In the genomic region with DNA sequence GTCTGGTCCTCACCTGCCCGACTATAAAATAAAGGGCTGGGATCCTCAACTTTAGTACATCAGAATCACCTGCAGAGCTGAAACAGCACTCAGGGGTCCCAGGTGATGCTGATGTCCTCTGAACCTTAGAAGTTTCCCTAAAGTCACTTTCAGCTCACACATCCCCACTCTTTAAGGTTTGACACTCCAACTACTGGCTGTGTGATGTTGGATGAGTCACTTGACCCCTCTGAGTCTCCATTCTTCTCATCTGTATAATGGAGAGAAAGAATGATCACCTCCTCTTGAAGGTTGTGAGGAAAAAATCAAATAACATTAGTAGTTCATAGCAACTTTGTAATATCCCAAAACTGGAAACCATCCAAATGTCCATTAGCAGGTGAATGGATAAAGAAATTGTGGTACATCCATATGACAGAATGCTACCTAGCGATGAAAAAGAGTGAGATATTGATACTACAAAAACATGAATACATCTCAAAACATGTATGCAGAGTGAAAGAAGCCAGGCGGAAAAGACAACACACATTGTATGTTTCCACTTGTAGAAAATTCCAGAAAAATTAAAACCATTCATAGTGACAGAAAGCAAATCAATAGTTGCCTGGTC, we compare ENCODE assay signal across 23 cellular contexts. TPM values are rescaled to one million over a fixed set of nuclear protein-coding genes. Genes with fewer than 3 reads are reported as not detected.
"Had no signal": no experiment of that assay in that cellular context is flagged by ENCODE, and none has a peak within 500 bp of the region (broad histone marks: within the 10 kb centered on the region; RNA-seq: fewer than 3 reads in every experiment).

No MANE protein-coding gene starts in this region.

- H3K27ac ChIP-seq: body of pancreas, left ventricle myocardium inferior, right lobe of liver, thoracic aorta, upper lobe of left lung had no signal

- DNase-seq: activated CD4-positive, alpha-beta memory T cell treated with anti-CD3 and anti-CD28 coated beads for 36 hours; activated CD4-positive, alpha-beta T cell treated with anti-CD3 and anti-CD28 coated beads for 48 hours; activated CD4-positive, CD25-positive, alpha-beta regulatory T cell; activated gamma-delta T cell; activated naive CD4-positive, alpha-beta T cell treated with anti-CD3 and anti-CD28 coated beads, Interleukin-2, amount 50 U/mL, for 16 hours; activated naive CD8-positive, alpha-beta T cell treated with anti-CD3 and anti-CD28 coated beads, Interleukin-2, amount 50 U/mL, for 24 hours; anterior cingulate cortex; body of pancreas; dermis blood vessel endothelial cell; effector CD8-positive, alpha-beta T cell; foreskin melanocyte; hypothalamus; left ventricle myocardium inferior; nephron progenitor cell; nucleus accumbens; right lobe of liver; stimulated activated CD4-positive, alpha-beta T cell treated with anti-CD3 and anti-CD28 coated beads, Interleukin-2, amount 100 ng/mL, for 48 hours; stimulated activated naive CD4-positive, alpha-beta T cell treated with Interleukin-2 at 50 U/mL for 16 hours had no signal

- ATAC-seq: activated naive CD8-positive, alpha-beta T cell treated with anti-CD3 and anti-CD28 coated beads, Interleukin-2, amount 50 U/mL, for 24 hours; body of pancreas; right lobe of liver had no signal

- H3K36me3 ChIP-seq: left ventricle myocardium inferior, right lobe of liver, thoracic aorta, upper lobe of left lung had no signal

- H3K4me3 ChIP-seq: body of pancreas, left ventricle myocardium inferior, right lobe of liver, thoracic aorta, upper lobe of left lung had no signal

- H3K27me3 ChIP-seq: body of pancreas, right lobe of liver, upper lobe of left lung had no signal

- H3K9me3 ChIP-seq: body of pancreas, left ventricle myocardium inferior, right lobe of liver, thoracic aorta, upper lobe of left lung had no signal

- H3K4me1 ChIP-seq: right lobe of liver had no signal

RNA-seq across cellular contexts. Expression of a gene that starts 13.3 kb away (rescaled TPM):
- total RNA-seq: activated T-helper 1 cell treated with anti-CD3 and anti-CD28 coated beads, Interleukin-12 subunit alpha, Interleukin-12 subunit beta, Interleukin-2, Interleukin-4 antibody, amounts not matched to agents 30 ng/mL and 10 ng/mL and 1 ng/mL, durations not matched to agents 14 hours and 24 hours and 36 hours; lung microvascular endothelial cell had no signal

RNA-seq across cellular contexts. Expression of a gene that starts 49.1 kb away (rescaled TPM):
- total RNA-seq: mesothelial cell of epicardium had no signal
